Comparison of ENCODE assay signal across 1 cellular context in genomic region chr10:5576780-5577472, GRCh38.
TF ChIP-seq lines count a peak whose summit lies in the region.

No MANE protein-coding gene starts in this region.

TF ChIP-seq in GM12878, 131 proteins besides CTCF, POLR2A, EP300 and RAD21:
- TF ChIP-seq IKZF2 (IDR thresholded peaks at IDR 0.05) (no peak), NFIC (IDR thresholded peaks at IDR 0.05; ENCODE audit: low read depth, low read length) (no peak), PAX5 (IDR thresholded peaks at IDR 0.05; ENCODE audit: borderline replicate concordance, low read depth, low read length) (no peak), IRF3 (IDR thresholded peaks at IDR 0.05) (no peak), RELA (IDR thresholded peaks at IDR 0.05; ENCODE audit: borderline replicate concordance, partially characterized antibody) (no peak), TCF3 (IDR thresholded peaks at IDR 0.05; ENCODE audit: borderline replicate concordance, insufficient read depth, low read depth, low read length) (0 out of 2 replicates have a peak, but pooled peaks have one; percentile 41), PRDM15 (CRISPR knock-in tag; IDR thresholded peaks at IDR 0.05) (no peak), GABPA (IDR thresholded peaks at IDR 0.05; ENCODE audit: low read depth) (no peak), NRF1 (conservative IDR thresholded peaks at IDR 0.05; ENCODE audit: low read depth, low read length) (no peak), PBX3 (IDR thresholded peaks at IDR 0.05; ENCODE audit: insufficient replicate concordance, low read depth, low read length) (peak; percentile 3), BCL3 (IDR thresholded peaks at IDR 0.05; ENCODE audit: borderline replicate concordance, insufficient read depth, low read depth, low read length, poor library complexity, severe bottlenecking) (peak; percentile 53), ATF2 (IDR thresholded peaks at IDR 0.05; ENCODE audit: low read length) (no peak), ZNF217 (IDR thresholded peaks at IDR 0.05) (no peak), CHD1 (IDR thresholded peaks at IDR 0.05; ENCODE audit: low read depth, low read length) (no peak)
